Comparison of ENCODE assay signal across 8 cellular contexts in the genomic region with DNA sequence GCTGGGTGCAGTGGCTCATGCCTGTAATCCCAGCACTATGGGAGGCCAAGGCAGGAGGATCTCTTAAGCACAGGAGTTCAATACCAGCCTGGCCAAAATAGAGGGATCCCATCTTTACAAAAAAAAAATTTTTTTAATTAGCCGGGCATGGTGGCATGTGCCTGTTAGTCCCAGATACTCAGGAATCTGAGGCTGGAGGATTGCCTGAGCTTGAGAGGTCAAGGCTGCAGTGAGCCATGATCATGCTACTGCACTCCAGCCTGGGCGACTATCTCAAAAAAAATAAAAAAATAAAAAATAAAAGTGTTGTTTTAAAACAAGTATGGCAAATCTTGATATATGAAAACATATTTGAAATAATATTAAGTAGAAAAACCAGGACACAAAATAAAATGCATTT. TPM values are rescaled to one million over a fixed set of nuclear protein-coding genes. Genes with fewer than 3 reads are reported as not detected.
"Had no signal": no experiment of that assay in that cellular context is flagged by ENCODE, and none has a peak within 500 bp of the region (broad histone marks: within the 10 kb centered on the region; RNA-seq: fewer than 3 reads in every experiment).

No MANE protein-coding gene starts in this region.

- DNase-seq: GDM1, GF-D8 had no signal

- ATAC-seq: GM12878 had no signal

- H3K4me3 ChIP-seq: GM12878 had no signal

- FAIRE-seq: G401.6, GM12878, GM12891, GM12892, GM18507, GM19239 had no signal

RNA-seq across cellular contexts. Expression of gene CACHD1, which starts 44.4 kb away (rescaled TPM):
- polyA plus RNA-seq: GM12878 had no signal
